ENCODE assay signal across 8 cellular contexts in genomic region chr14:74612346-74613021, GRCh38. TPM values are rescaled to one million over a fixed set of nuclear protein-coding genes. Genes with fewer than 3 reads are reported as not detected.
DNase-seq lines count a peak whose midpoint lies in the region; ATAC-seq and TF ChIP-seq lines count a peak whose summit lies in the region.

No MANE protein-coding gene starts in this region.

- H3K4me1 Mint-ChIP-seq in activated CD4-positive, alpha-beta memory T cell treated with anti-CD3 and anti-CD28 coated beads, Interleukin-2, amount 10 ng/mL, durations not matched to agents 7 days and 5 days = peaks cover 34% of the 10 kb centered on the region

- peak; percentile 75 for TF ChIP-seq CTCF in GM13976 (IDR thresholded peaks at IDR 0.05; ENCODE audit: borderline replicate concordance, control extremely low read depth, extremely low read depth, insufficient read depth, missing control alignments)
- TF ChIP-seq CTCF in lung (IDR thresholded peaks at IDR 0.05; ENCODE audit: control extremely low read depth, extremely low read depth) = peak; percentile 26

- WGBS in ectodermal cell, 2 experiments = 7 to 8% methylated on average over 69 of the region's 69 CpGs
- WGBS in lung, 2 donors = 5 to 7% methylated on average over 49 to 69 of the region's 69 CpGs

- no peaks in the 10 kb centered on the region for H3K36me3 Mint-ChIP-seq in activated CD4-positive, alpha-beta memory T cell treated with anti-CD3 and anti-CD28 coated beads, Interleukin-2, amount 10 ng/mL, durations not matched to agents 7 days and 5 days (ENCODE audit: low read depth)

- CTCF ChIA-PET in activated CD4-positive, alpha-beta memory T cell treated with anti-CD3 and anti-CD28 coated beads, Interleukin-2, amount 10 ng/mL, durations not matched to agents 7 days and 5 days (lab: Charles Lee) = interaction anchor here (0.6 to 2.5 kb wide), 26 partner anchors 9 to 452 kb away, joined by 3 to 16 read pairs (median 4); partner anchors contain the start of genes ACYP1, AREL1, FCF1 and YLPM1

- no peaks in the 10 kb centered on the region for H3K36me3 ChIP-seq in ectodermal cell (ENCODE audit: control insufficient read depth, insufficient read depth, low read length)
- H3K36me3 ChIP-seq in lung (ENCODE audit: control insufficient read depth in 2 of 2, insufficient read depth in 2 of 2, low read length in 2 of 2) = no peaks in the 10 kb centered on the region

- in situ Hi-C loops in GM13976 (cut with MboI; ENCODE audit: low sequenced_read_pairs, unreplicated experiment) = no loop called here

- no peaks in the 10 kb centered on the region for H3K9me3 Mint-ChIP-seq in activated CD4-positive, alpha-beta memory T cell treated with anti-CD3 and anti-CD28 coated beads, Interleukin-2, amount 10 ng/mL, durations not matched to agents 7 days and 5 days

- peaks cover 39% of the 10 kb centered on the region for H3K27me3 ChIP-seq in ectodermal cell (ENCODE audit: control insufficient read depth, insufficient read depth, low read length, poor library complexity, severe bottlenecking)
- H3K27me3 ChIP-seq in lung (ENCODE audit: control insufficient read depth, insufficient read depth) = no peaks in the 10 kb centered on the region

- H3K27me3 Mint-ChIP-seq in activated CD4-positive, alpha-beta memory T cell treated with anti-CD3 and anti-CD28 coated beads, Interleukin-2, amount 10 ng/mL, durations not matched to agents 7 days and 5 days = peaks cover 58% of the 10 kb centered on the region

- H3K4me1 ChIP-seq in ectodermal cell (ENCODE audit: control insufficient read depth, insufficient read depth, low read length) (peaks cover 11% of the 10 kb centered on the region), lung (ENCODE audit: control insufficient read depth in 2 of 2, insufficient read depth in 2 of 2, low read length in 2 of 2) (peaks cover 0 to 5% of the 10 kb centered on the region in 2 donors)

- no peak overlapping the region for H3K27ac ChIP-seq in ectodermal cell (ENCODE audit: insufficient read depth, low read depth, low read length, poor library complexity, severe bottlenecking)
- peak overlapping the region in 1 of 2 donors; percentile 52 for H3K27ac ChIP-seq in lung (ENCODE audit: low read depth in 1 of 2, low read length in 1 of 2)

- no peaks in the 10 kb centered on the region for H3K9me3 ChIP-seq in ectodermal cell (ENCODE audit: control insufficient read depth, low read length)
- no peaks in the 10 kb centered on the region for H3K9me3 ChIP-seq in lung (ENCODE audit: control insufficient read depth in 2 of 2, insufficient read depth in 1 of 2, low read length in 1 of 2)

- peak overlapping the region; percentile 63 for H3K4me3 Mint-ChIP-seq in activated CD4-positive, alpha-beta memory T cell treated with anti-CD3 and anti-CD28 coated beads, Interleukin-2, amount 10 ng/mL, durations not matched to agents 7 days and 5 days

- POLR2A ChIA-PET in activated CD4-positive, alpha-beta memory T cell treated with anti-CD3 and anti-CD28 coated beads, Interleukin-2, amount 10 ng/mL, durations not matched to agents 7 days and 5 days (lab: Charles Lee) = interaction anchor here (0.8 to 1.5 kb wide), 5 partner anchors 11 to 270 kb away, joined by 3 to 5 read pairs (median 3); partner anchors contain the start of gene YLPM1

- DNase-seq in GM13976 (ENCODE audit: low spot score) (peak; percentile 90), NCI-H510A treated with DMSO at 0.1 percent for 48 hours (lab: John Stamatoyannopoulos, UW) (peak; percentile 27), lung (ENCODE audit: low spot score) (peak; percentile 69)
- peak; percentile 84 for DNase-seq in activated CD4-positive, alpha-beta memory T cell treated with anti-CD3 and anti-CD28 coated beads, Interleukin-2, amount 10 ng/mL, durations not matched to agents 7 days and 5 days
- DNase-seq in stimulated activated CD4-positive, alpha-beta T cell treated with anti-CD3 and anti-CD28 coated beads, TNF-alpha, amount 100 ng/mL, for 24 hours (ENCODE audit: low read depth in 3 of 3) = peak; percentile 53 to 78 (median 68)

- peak; percentile 62 for ATAC-seq in HG03066 (IDR thresholded peaks at IDR 0.05; ENCODE audit: low read depth, unreplicated experiment)
- ATAC-seq in lung (ENCODE audit: insufficient read depth, low FRiP score) = peak; percentile 86
- ATAC-seq in HG03097 (IDR thresholded peaks at IDR 0.05; ENCODE audit: low FRiP score, unreplicated experiment) = no peak

- no peak overlapping the region for H3K27ac Mint-ChIP-seq in activated CD4-positive, alpha-beta memory T cell treated with anti-CD3 and anti-CD28 coated beads, Interleukin-2, amount 10 ng/mL, durations not matched to agents 7 days and 5 days

- H3K4me3 ChIP-seq in ectodermal cell (ENCODE audit: insufficient read depth, low read depth, low read length) (peak overlapping the region; percentile 44), lung (peak overlapping the region; percentile 53)

RNA-seq across cellular contexts. Expression of gene LTBP2, which starts 0.4 kb away (rescaled TPM):
- total RNA-seq in activated CD4-positive, alpha-beta memory T cell treated with anti-CD3 and anti-CD28 coated beads, Interleukin-2, amount 10 ng/mL, durations not matched to agents 7 days and 5 days = under 1 TPM; 0.28 to 0.40 TPM
- 1.9 TPM for polyA plus RNA-seq in ectodermal cell (2013, experiment 1 of 4)
- 2.0 TPM for polyA plus RNA-seq in ectodermal cell (2013, experiment 2 of 4)
- polyA plus RNA-seq in ectodermal cell (2013, experiment 3 of 4) = 1.8 TPM
- polyA plus RNA-seq in ectodermal cell (2013, experiment 4 of 4) = 2.1 TPM
- total RNA-seq in lung = 10 to 100 TPM; 33.4 to 78.4 TPM
- polyA plus RNA-seq in lung = 10 to 100 TPM; 13.2 to 18.2 TPM

Comparison
In these comparisons a context has a peak if more than half of its experiments do, and no peak if none do; other contexts are left out.
1. DNase-seq: peak in every context shown above with its lines; median percentile 90 in GM13976; 84 in activated CD4-positive, alpha-beta memory T cell treated with anti-CD3 and anti-CD28 coated beads, Interleukin-2, amount 10 ng/mL, durations not matched to agents 7 days and 5 days; 69 in lung; 68 in stimulated activated CD4-positive, alpha-beta T cell treated with anti-CD3 and anti-CD28 coated beads, TNF-alpha, amount 100 ng/mL, for 24 hours; 27 in NCI-H510A treated with DMSO at 0.1 percent for 48 hours.
2. RNA of gene LTBP2, which starts 0.4 kb away (total RNA-seq): 33.4 to 78.4 TPM in lung; 0.28 to 0.40 TPM in activated CD4-positive, alpha-beta memory T cell treated with anti-CD3 and anti-CD28 coated beads, Interleukin-2, amount 10 ng/mL, durations not matched to agents 7 days and 5 days; every median in the first group is over 10 times any median in the second.